Comparison of ENCODE assay signal across 19 cellular contexts in genomic region chr13:24119593-24120508, GRCh38. TPM values are rescaled to one million over a fixed set of nuclear protein-coding genes. Genes with fewer than 3 reads are reported as not detected.
A peak's percentile ranks its signal among the peaks of the same experiment; 100 is the strongest.
DNase-seq lines count a peak whose midpoint lies in the region; ATAC-seq and TF ChIP-seq lines count a peak whose summit lies in the region.
"Had no signal": no experiment of that assay in that cellular context is flagged by ENCODE, and none has a peak within 500 bp of the region (broad histone marks: within the 10 kb centered on the region; RNA-seq: fewer than 3 reads in every experiment).

No MANE protein-coding gene starts in this region.

- peak; percentile 68 to 83 (median 76) for ATAC-seq in right lobe of liver
- ATAC-seq in T-helper 17 cell: no peak
- ATAC-seq in GM21529 (IDR thresholded peaks at IDR 0.05; ENCODE audit: unreplicated experiment): no peak
- ATAC-seq in CD8-positive, alpha-beta T cell: no peak
- ATAC-seq: A549; activated CD8-positive, alpha-beta memory T cell treated with anti-CD3 and anti-CD28 coated beads, Interleukin-2, amount 10 ng/mL, durations not matched to agents 7 days and 5 days; SK-N-SH treated with all-trans-retinoic acid at 6 μM for 48 hours had no signal

- no peaks in the 10 kb centered on the region for H3K9me3 Mint-ChIP-seq in CD8-positive, alpha-beta T cell

- H3K4me3 ChIP-seq in cardiac muscle cell (no peak overlapping the region), right atrium auricular region (no peak overlapping the region), choroid plexus epithelial cell (ENCODE audit: low read depth, low read length) (no peak overlapping the region), right lobe of liver (no peak overlapping the region)
- no peak overlapping the region for H3K4me3 ChIP-seq in CD8-positive, alpha-beta T cell (ENCODE audit: low read depth, low read length)
- H3K4me3 ChIP-seq: A549, BLaER1, suprapubic skin had no signal

- CTCF ChIA-PET in CD8-positive, alpha-beta T cell (lab: Charles Lee): interaction anchor here (0.9 kb wide), 1 partner anchor 13 kb away, joined by 3 read pairs; no protein-coding TSS in a partner anchor

- H3K27ac Mint-ChIP-seq in T-helper 17 cell: no peak overlapping the region
- no peak overlapping the region for H3K27ac Mint-ChIP-seq in CD8-positive, alpha-beta T cell

- no peak for TF ChIP-seq POLR2A in right lobe of liver (IDR thresholded peaks at IDR 0.05)

- peaks cover 13% of the 10 kb centered on the region for H3K4me1 Mint-ChIP-seq in T-helper 17 cell
- peaks cover 10% of the 10 kb centered on the region for H3K4me1 Mint-ChIP-seq in CD8-positive, alpha-beta T cell (ENCODE audit: low read depth)

- intact Hi-C loops in right lobe of liver (cut with DNase I): no loop called here
- intact Hi-C loops in CD8-positive, alpha-beta T cell (cut with DNase I, micrococcal nuclease): no loop called here

- H3K27ac ChIP-seq in cardiac muscle cell: peak overlapping the region; percentile 62
- H3K27ac ChIP-seq in right atrium auricular region: no peak overlapping the region
- H3K27ac ChIP-seq in right lobe of liver: peak overlapping the region in 1 of 3 donors; percentile 57
- no peak overlapping the region for H3K27ac ChIP-seq in CD8-positive, alpha-beta T cell (ENCODE audit: low read depth, low read length)
- H3K27ac ChIP-seq: A549, BLaER1, suprapubic skin had no signal

- POLR2A ChIA-PET in CD8-positive, alpha-beta T cell (lab: Charles Lee): no interaction called here

- peak; percentile 24 to 82 for DNase-seq in cardiac muscle cell (ENCODE audit: low read depth in 1 of 2, low spot score in 1 of 2)
- no peak for DNase-seq in right atrium auricular region (ENCODE audit: low spot score)
- DNase-seq in choroid plexus epithelial cell (ENCODE audit: low read depth): peak; percentile 31
- peak in 1 of 3 donors; percentile 57 for DNase-seq in right lobe of liver
- peak; percentile 45 for DNase-seq in retina
- no peak for DNase-seq in T-helper 17 cell
- no peak for DNase-seq in CD8-positive, alpha-beta T cell
- DNase-seq: activated CD8-positive, alpha-beta memory T cell treated with anti-CD3 and anti-CD28 coated beads, Interleukin-2, amount 10 ng/mL, durations not matched to agents 7 days and 5 days; effector memory CD4-positive, alpha-beta T cell; HCEC 1CT; midbrain; NCI-H1436 treated with DMSO at 0.1 percent for 48 hours; NCI-H226; NK-92 treated with Interleukin-12 subunit alpha and Interleukin-12 subunit beta, amount 100 ng/mL, for 24 hours had no signal

- H3K9me3 ChIP-seq in cardiac muscle cell (ENCODE audit: low read depth) (no peaks in the 10 kb centered on the region), right atrium auricular region (no peaks in the 10 kb centered on the region), right lobe of liver (no peaks in the 10 kb centered on the region), T-helper 17 cell (ENCODE audit: control insufficient read depth, low read length, poor library complexity, severe bottlenecking) (no peaks in the 10 kb centered on the region)
- no peaks in the 10 kb centered on the region for H3K9me3 ChIP-seq in CD8-positive, alpha-beta T cell (ENCODE audit: low read length)
- H3K9me3 ChIP-seq: A549, BLaER1, suprapubic skin had no signal

- TF ChIP-seq CTCF in cardiac muscle cell (IDR thresholded peaks at IDR 0.05; ENCODE audit: low read depth, low read length) (no peak), right atrium auricular region (IDR thresholded peaks at IDR 0.05) (no peak), choroid plexus epithelial cell (conservative IDR thresholded peaks at IDR 0.05; ENCODE audit: low read depth, low read length) (no peak), right lobe of liver (IDR thresholded peaks at IDR 0.05) (no peak)
- no peak for TF ChIP-seq CTCF in CD8-positive, alpha-beta T cell (IDR thresholded peaks at IDR 0.05)

- H3K27me3 ChIP-seq in cardiac muscle cell (no peaks in the 10 kb centered on the region), right atrium auricular region (no peaks in the 10 kb centered on the region), right lobe of liver (no peaks in the 10 kb centered on the region)
- no peaks in the 10 kb centered on the region for H3K27me3 ChIP-seq in CD8-positive, alpha-beta T cell (ENCODE audit: insufficient read depth, low read length)
- H3K27me3 ChIP-seq: BLaER1 had no signal

- WGBS in right lobe of liver (ENCODE audit: insufficient coverage, low coverage, low lambda C conversion rate, missing lambda C conversion rate): 30% methylated on average over 9 of the region's 11 CpGs

- peaks cover 22% of the 10 kb centered on the region for H3K4me1 ChIP-seq in cardiac muscle cell (ENCODE audit: low read depth)
- peaks cover 0 to 15% of the 10 kb centered on the region in 2 donors for H3K4me1 ChIP-seq in right atrium auricular region
- peaks cover 0 to 12% (median 0%) of the 10 kb centered on the region in 4 donors for H3K4me1 ChIP-seq in right lobe of liver
- no peaks in the 10 kb centered on the region for H3K4me1 ChIP-seq in CD8-positive, alpha-beta T cell (ENCODE audit: insufficient read depth, low read length)
- H3K4me1 ChIP-seq: A549 had no signal

- H3K4me3 Mint-ChIP-seq in T-helper 17 cell: no peak overlapping the region
- H3K4me3 Mint-ChIP-seq in CD8-positive, alpha-beta T cell: no peak overlapping the region
- H3K4me3 Mint-ChIP-seq: activated CD8-positive, alpha-beta memory T cell treated with anti-CD3 and anti-CD28 coated beads, Interleukin-2, amount 10 ng/mL, durations not matched to agents 7 days and 5 days had no signal

- H3K36me3 ChIP-seq in cardiac muscle cell: no peaks in the 10 kb centered on the region
- H3K36me3 ChIP-seq in right atrium auricular region: no peaks in the 10 kb centered on the region
- no peaks in the 10 kb centered on the region for H3K36me3 ChIP-seq in right lobe of liver
- H3K36me3 ChIP-seq in CD8-positive, alpha-beta T cell (ENCODE audit: insufficient read depth, low read length): no peaks in the 10 kb centered on the region
- H3K36me3 ChIP-seq: BLaER1, suprapubic skin had no signal

- no peaks in the 10 kb centered on the region for H3K36me3 Mint-ChIP-seq in T-helper 17 cell (ENCODE audit: low read depth)
- H3K36me3 Mint-ChIP-seq in CD8-positive, alpha-beta T cell: no peaks in the 10 kb centered on the region

- peaks cover 54% of the 10 kb centered on the region for H3K27me3 Mint-ChIP-seq in T-helper 17 cell
- no peaks in the 10 kb centered on the region for H3K27me3 Mint-ChIP-seq in CD8-positive, alpha-beta T cell (ENCODE audit: low read depth)

RNA-seq across cellular contexts. Expression of gene SPATA13, which starts 40.7 kb away (rescaled TPM):
- total RNA-seq in cardiac muscle cell (13.0 and 23.3 TPM in 2 replicates), right atrium auricular region (10 to 100 TPM; 10.0 to 14.1 TPM), right lobe of liver (10 to 100 TPM; 21.5 to 39.9 (median 30.5) TPM), T-helper 17 cell (100 to 1,000 TPM; 101 to 112 TPM)
- 3.9 and 5.3 TPM in 2 replicates for polyA plus RNA-seq in cardiac muscle cell
- 100 to 1,000 TPM; 102 to 106 TPM for total RNA-seq in CD8-positive, alpha-beta T cell

Comparison
In these comparisons a context has a peak if more than half of its experiments do, and no peak if none do; other contexts are left out.
1. DNase-seq: peak in cardiac muscle cell (2 of 2), choroid plexus epithelial cell (single experiment) and retina (single experiment); none in right atrium auricular region (single experiment), T-helper 17 cell (0 of 3) and CD8-positive, alpha-beta T cell (0 of 7).
2. ATAC-seq: peak in right lobe of liver (4 of 4); none in T-helper 17 cell (single experiment), GM21529 (single experiment) and CD8-positive, alpha-beta T cell (single experiment).